13 cellular contexts compared by ENCODE assay signal in genomic region chr20:47284373-47284772, GRCh38.
"Had no signal": no experiment of that assay in that cellular context is flagged by ENCODE, and none has a peak within 500 bp of the region (broad histone marks: within the 10 kb centered on the region; RNA-seq: fewer than 3 reads in every experiment).

No MANE protein-coding gene starts in this region.

- H3K9me3 ChIP-seq: adrenal gland, colonic mucosa, heart right ventricle, left lung, neutrophil had no signal

- DNase-seq: activated naive CD4-positive, alpha-beta T cell; caudate nucleus; colonic mucosa; foreskin melanocyte; heart right ventricle; left lung; posterior cingulate gyrus; right cardiac atrium; stimulated activated naive CD4-positive, alpha-beta T cell; T-helper 1 cell had no signal

- H3K4me3 Mint-ChIP-seq: type B pancreatic cell had no signal

- H3K27me3 Mint-ChIP-seq: type B pancreatic cell had no signal

- H3K27ac Mint-ChIP-seq: type B pancreatic cell had no signal

- H3K27ac ChIP-seq: colonic mucosa, heart right ventricle, left lung, neutrophil had no signal

- H3K4me1 ChIP-seq: colonic mucosa, heart right ventricle, left lung had no signal

- H3K27me3 ChIP-seq: adrenal gland, colonic mucosa, heart right ventricle, left lung, neutrophil had no signal

- H3K4me3 ChIP-seq: adrenal gland, colonic mucosa, heart right ventricle, left lung had no signal

- ATAC-seq: heart right ventricle, left lung, right cardiac atrium had no signal

- H3K9me3 Mint-ChIP-seq: type B pancreatic cell had no signal
